Comparison of ENCODE assay signal across 1 cellular context in genomic region chr6:6885521-6886088, GRCh38.
TF ChIP-seq lines count a peak whose summit lies in the region.

No MANE protein-coding gene starts in this region.

TF ChIP-seq in WTC11, 78 proteins besides CTCF, POLR2A, EP300 and RAD21 (continued from another document):
- TF ChIP-seq AR (CRISPR knock-in tag; IDR thresholded peaks at IDR 0.05) (no peak), ZBTB21 (CRISPR knock-in tag; IDR thresholded peaks at IDR 0.05; ENCODE audit: borderline replicate concordance) (no peak), HMGA2 (CRISPR knock-in tag; IDR thresholded peaks at IDR 0.05) (no peak), FOXP4 (CRISPR knock-in tag; IDR thresholded peaks at IDR 0.05) (no peak), ATF2 (CRISPR knock-in tag; IDR thresholded peaks at IDR 0.05; ENCODE audit: borderline replicate concordance, low read depth) (no peak), ELF4 (CRISPR knock-in tag; IDR thresholded peaks at IDR 0.05; ENCODE audit: low read depth) (no peak), NFYB (CRISPR knock-in tag; conservative IDR thresholded peaks at IDR 0.05; ENCODE audit: low read depth) (no peak)
